In the genomic region with DNA sequence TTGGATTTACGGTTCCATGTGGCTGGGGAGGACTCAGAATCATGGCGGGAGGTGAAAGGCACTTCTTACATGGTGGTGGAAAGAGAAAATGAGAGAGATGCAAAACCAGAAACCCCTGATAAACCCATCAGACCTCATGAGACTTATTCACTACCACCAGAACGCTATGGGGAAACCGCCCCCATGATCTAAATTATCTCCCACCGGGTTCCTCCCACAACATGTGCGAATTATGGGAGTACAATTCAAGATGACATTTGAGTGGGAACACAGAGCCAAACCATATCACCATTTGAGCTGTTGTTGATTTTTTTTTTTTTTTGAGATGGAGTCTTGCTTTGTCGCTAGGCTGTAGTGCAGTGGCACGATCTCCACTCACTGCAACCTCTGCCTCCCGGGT, we compare ENCODE assay signal across 2 cellular contexts.
TF ChIP-seq lines count a peak whose summit lies in the region.

No MANE protein-coding gene starts in this region.

TF ChIP-seq in liver, 16 proteins besides CTCF, POLR2A, EP300 and RAD21:
- TF ChIP-seq FOXA2 (IDR thresholded peaks at IDR 0.05) (no peak), GABPA (IDR thresholded peaks at IDR 0.05 in 1 of 2, conservative IDR thresholded peaks at IDR 0.05 in 1 of 2) (no peak), SP1 (IDR thresholded peaks at IDR 0.05) (no peak)
- TF ChIP-seq, protein P1, sequence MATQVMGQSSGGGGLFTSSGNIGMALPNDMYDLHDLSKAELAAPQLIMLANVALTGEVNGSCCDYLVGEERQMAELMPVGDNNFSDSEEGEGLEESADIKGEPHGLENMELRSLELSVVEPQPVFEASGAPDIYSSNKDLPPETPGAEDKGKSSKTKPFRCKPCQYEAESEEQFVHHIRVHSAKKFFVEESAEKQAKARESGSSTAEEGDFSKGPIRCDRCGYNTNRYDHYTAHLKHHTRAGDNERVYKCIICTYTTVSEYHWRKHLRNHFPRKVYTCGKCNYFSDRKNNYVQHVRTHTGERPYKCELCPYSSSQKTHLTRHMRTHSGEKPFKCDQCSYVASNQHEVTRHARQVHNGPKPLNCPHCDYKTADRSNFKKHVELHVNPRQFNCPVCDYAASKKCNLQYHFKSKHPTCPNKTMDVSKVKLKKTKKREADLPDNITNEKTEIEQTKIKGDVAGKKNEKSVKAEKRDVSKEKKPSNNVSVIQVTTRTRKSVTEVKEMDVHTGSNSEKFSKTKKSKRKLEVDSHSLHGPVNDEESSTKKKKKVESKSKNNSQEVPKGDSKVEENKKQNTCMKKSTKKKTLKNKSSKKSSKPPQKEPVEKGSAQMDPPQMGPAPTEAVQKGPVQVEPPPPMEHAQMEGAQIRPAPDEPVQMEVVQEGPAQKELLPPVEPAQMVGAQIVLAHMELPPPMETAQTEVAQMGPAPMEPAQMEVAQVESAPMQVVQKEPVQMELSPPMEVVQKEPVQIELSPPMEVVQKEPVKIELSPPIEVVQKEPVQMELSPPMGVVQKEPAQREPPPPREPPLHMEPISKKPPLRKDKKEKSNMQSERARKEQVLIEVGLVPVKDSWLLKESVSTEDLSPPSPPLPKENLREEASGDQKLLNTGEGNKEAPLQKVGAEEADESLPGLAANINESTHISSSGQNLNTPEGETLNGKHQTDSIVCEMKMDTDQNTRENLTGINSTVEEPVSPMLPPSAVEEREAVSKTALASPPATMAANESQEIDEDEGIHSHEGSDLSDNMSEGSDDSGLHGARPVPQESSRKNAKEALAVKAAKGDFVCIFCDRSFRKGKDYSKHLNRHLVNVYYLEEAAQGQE (IDR thresholded peaks at IDR 0.05): no peak
- TF ChIP-seq, protein P2, sequence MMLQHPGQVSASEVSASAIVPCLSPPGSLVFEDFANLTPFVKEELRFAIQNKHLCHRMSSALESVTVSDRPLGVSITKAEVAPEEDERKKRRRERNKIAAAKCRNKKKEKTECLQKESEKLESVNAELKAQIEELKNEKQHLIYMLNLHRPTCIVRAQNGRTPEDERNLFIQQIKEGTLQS (IDR thresholded peaks at IDR 0.05): no peak

TF ChIP-seq in HepG2, 621 proteins besides CTCF, POLR2A, EP300 and RAD21:
- TF ChIP-seq TEAD2 (CRISPR knock-in tag; IDR thresholded peaks at IDR 0.05): no peak
- TF ChIP-seq KDM1A (CRISPR knock-in tag; IDR thresholded peaks at IDR 0.05): no peak
- TF ChIP-seq, protein P3, sequence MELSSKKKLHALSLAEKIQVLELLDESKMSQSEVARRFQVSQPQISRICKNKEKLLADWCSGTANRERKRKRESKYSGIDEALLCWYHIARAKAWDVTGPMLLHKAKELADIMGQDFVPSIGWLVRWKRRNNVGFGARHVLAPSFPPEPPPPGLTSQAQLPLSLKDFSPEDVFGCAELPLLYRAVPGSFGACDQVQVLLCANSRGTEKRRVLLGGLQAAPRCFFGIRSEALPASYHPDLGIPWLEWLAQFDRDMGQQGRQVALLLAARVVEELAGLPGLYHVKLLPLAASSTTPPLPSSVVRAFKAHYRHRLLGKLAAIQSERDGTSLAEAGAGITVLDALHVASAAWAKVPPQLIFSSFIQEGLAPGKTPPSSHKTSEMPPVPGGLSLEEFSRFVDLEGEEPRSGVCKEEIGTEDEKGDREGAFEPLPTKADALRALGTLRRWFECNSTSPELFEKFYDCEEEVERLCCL (CRISPR knock-in tag; IDR thresholded peaks at IDR 0.05; ENCODE audit: borderline replicate concordance): no peak
- no peak for TF ChIP-seq NONO (IDR thresholded peaks at IDR 0.05)
- no peak for TF ChIP-seq NONO (CRISPR knock-in tag; conservative IDR thresholded peaks at IDR 0.05)
- TF ChIP-seq, protein P4, sequence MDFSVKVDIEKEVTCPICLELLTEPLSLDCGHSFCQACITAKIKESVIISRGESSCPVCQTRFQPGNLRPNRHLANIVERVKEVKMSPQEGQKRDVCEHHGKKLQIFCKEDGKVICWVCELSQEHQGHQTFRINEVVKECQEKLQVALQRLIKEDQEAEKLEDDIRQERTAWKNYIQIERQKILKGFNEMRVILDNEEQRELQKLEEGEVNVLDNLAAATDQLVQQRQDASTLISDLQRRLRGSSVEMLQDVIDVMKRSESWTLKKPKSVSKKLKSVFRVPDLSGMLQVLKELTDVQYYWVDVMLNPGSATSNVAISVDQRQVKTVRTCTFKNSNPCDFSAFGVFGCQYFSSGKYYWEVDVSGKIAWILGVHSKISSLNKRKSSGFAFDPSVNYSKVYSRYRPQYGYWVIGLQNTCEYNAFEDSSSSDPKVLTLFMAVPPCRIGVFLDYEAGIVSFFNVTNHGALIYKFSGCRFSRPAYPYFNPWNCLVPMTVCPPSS (IDR thresholded peaks at IDR 0.05): no peak
- TF ChIP-seq MTF2 (CRISPR knock-in tag; IDR thresholded peaks at IDR 0.05; ENCODE audit: borderline replicate concordance): no peak
